Comparison of ENCODE assay signal across 18 cellular contexts in genomic region chr7:28211006-28211405, GRCh38. TPM values are rescaled to one million over a fixed set of nuclear protein-coding genes. Genes with fewer than 3 reads are reported as not detected.
DNase-seq lines count a peak whose midpoint lies in the region; ATAC-seq and TF ChIP-seq lines count a peak whose summit lies in the region.
"Had no signal": no experiment of that assay in that cellular context is flagged by ENCODE, and none has a peak within 500 bp of the region (broad histone marks: within the 10 kb centered on the region; RNA-seq: fewer than 3 reads in every experiment).

No MANE protein-coding gene starts in this region.

- no peaks in the 10 kb centered on the region for H3K36me3 ChIP-seq in gastroesophageal sphincter

- no peaks in the 10 kb centered on the region for H3K27me3 ChIP-seq in gastroesophageal sphincter

- TF ChIP-seq CTCF in gastroesophageal sphincter (IDR thresholded peaks at IDR 0.05): no peak

- no peak overlapping the region for H3K4me3 ChIP-seq in gastroesophageal sphincter
- H3K4me3 ChIP-seq: GM23338 had no signal

- DNase-seq in activated effector memory CD4-positive, alpha-beta T cell treated with anti-CD3 and anti-CD28 coated beads, Interleukin-2, amount 50 U/mL, for 16 hours: peak; percentile 64
- no peak for DNase-seq in activated effector memory CD4-positive, alpha-beta T cell treated with Interleukin-2 at 50 U/mL for 16 hours
- DNase-seq in SK-N-DZ (ENCODE audit: low spot score): peak; percentile 56
- peak; percentile 62 for DNase-seq in stimulated activated CD4-positive, alpha-beta T cell treated with anti-CD3 and anti-CD28 coated beads, Interleukin-4, amount 100 ng/mL, for 24 hours
- DNase-seq in cortex of kidney (lab: John Stamatoyannopoulos, UW): no peak
- DNase-seq: CD4-positive, alpha-beta memory T cell; DND-41; GF-D8; Karpas-422; MM.1S; NCI-H1105; NCI-H187; NCI-H446 had no signal

- TF ChIP-seq POLR2A in gastroesophageal sphincter (IDR thresholded peaks at IDR 0.05): no peak

- peak overlapping the region; percentile 41 for H3K27ac Mint-ChIP-seq in activated naive CD8-positive, alpha-beta T cell
- H3K27ac Mint-ChIP-seq: B cell; CD4-positive, alpha-beta memory T cell; GM23338 had no signal

- no peak for TF ChIP-seq EP300 in gastroesophageal sphincter (IDR thresholded peaks at IDR 0.05)

- H3K9me3 Mint-ChIP-seq in activated naive CD8-positive, alpha-beta T cell (ENCODE audit: low read depth): peaks cover 29% of the 10 kb centered on the region
- H3K9me3 Mint-ChIP-seq: GM23338 had no signal

- H3K9me3 ChIP-seq in gastroesophageal sphincter: no peaks in the 10 kb centered on the region

- 90% methylated on average over 1 of the region's 1 CpG; no CpG with 5 or more reads in 1 of the 2 donors for WGBS in gastroesophageal sphincter (ENCODE audit: low coverage in 1 of 2), 2 donors

- H3K36me3 Mint-ChIP-seq in activated naive CD8-positive, alpha-beta T cell: peaks cover 16% of the 10 kb centered on the region

- peaks cover 5% of the 10 kb centered on the region for H3K27me3 Mint-ChIP-seq in activated naive CD8-positive, alpha-beta T cell
- H3K27me3 Mint-ChIP-seq: B cell had no signal

- no peak overlapping the region for H3K4me3 Mint-ChIP-seq in activated naive CD8-positive, alpha-beta T cell
- H3K4me3 Mint-ChIP-seq: B cell; CD4-positive, alpha-beta memory T cell; GM23338 had no signal

- no peak overlapping the region for H3K27ac ChIP-seq in gastroesophageal sphincter

- peaks cover 42% of the 10 kb centered on the region for H3K4me1 Mint-ChIP-seq in activated naive CD8-positive, alpha-beta T cell (ENCODE audit: low read depth)

- no peak for ATAC-seq in gastroesophageal sphincter
- ATAC-seq: GM23338, PC-3 had no signal

- no peaks in the 10 kb centered on the region for H3K4me1 ChIP-seq in gastroesophageal sphincter

RNA-seq across cellular contexts. Expression of gene JAZF1, which starts 30.4 kb away (rescaled TPM):
- 5.9 and 6.2 TPM in 2 replicates for polyA plus RNA-seq in SK-N-DZ (2014; cell fraction: cytosol; rRNA removed)
- 4.3 and 5.5 TPM in 2 replicates for polyA plus RNA-seq in SK-N-DZ (2014; cell fraction: nucleus; rRNA removed)
- 10 to 100 TPM; 27.8 to 36.5 (median 30.5) TPM for total RNA-seq in gastroesophageal sphincter

Comparison
In these comparisons a context has a peak if more than half of its experiments do, and no peak if none do; other contexts are left out.
1. DNase-seq: peak in activated effector memory CD4-positive, alpha-beta T cell treated with anti-CD3 and anti-CD28 coated beads, Interleukin-2, amount 50 U/mL, for 16 hours (single experiment), SK-N-DZ (single experiment) and stimulated activated CD4-positive, alpha-beta T cell treated with anti-CD3 and anti-CD28 coated beads, Interleukin-4, amount 100 ng/mL, for 24 hours (single experiment); none in activated effector memory CD4-positive, alpha-beta T cell treated with Interleukin-2 at 50 U/mL for 16 hours (single experiment) and cortex of kidney (single experiment).